In genomic region chr2:30331869-30332268, GRCh38 we compare ENCODE assay signal across 1 cellular context.
TF ChIP-seq lines count a peak whose summit lies in the region.

No MANE protein-coding gene starts in this region.

TF ChIP-seq in endothelial cell of umbilical vein, 7 proteins besides CTCF, POLR2A, EP300 and RAD21:
- TF ChIP-seq MAX (IDR thresholded peaks at IDR 0.05; ENCODE audit: insufficient read depth, insufficient read length) (peak; percentile 48), GATA2 (IDR thresholded peaks at IDR 0.05; ENCODE audit: insufficient read depth, insufficient read length, low read depth, low read length) (no peak), EZH2 (IDR thresholded peaks at IDR 0.05; ENCODE audit: borderline replicate concordance, low read depth, low read length, severe bottlenecking) (no peak)
